In the genomic region with DNA sequence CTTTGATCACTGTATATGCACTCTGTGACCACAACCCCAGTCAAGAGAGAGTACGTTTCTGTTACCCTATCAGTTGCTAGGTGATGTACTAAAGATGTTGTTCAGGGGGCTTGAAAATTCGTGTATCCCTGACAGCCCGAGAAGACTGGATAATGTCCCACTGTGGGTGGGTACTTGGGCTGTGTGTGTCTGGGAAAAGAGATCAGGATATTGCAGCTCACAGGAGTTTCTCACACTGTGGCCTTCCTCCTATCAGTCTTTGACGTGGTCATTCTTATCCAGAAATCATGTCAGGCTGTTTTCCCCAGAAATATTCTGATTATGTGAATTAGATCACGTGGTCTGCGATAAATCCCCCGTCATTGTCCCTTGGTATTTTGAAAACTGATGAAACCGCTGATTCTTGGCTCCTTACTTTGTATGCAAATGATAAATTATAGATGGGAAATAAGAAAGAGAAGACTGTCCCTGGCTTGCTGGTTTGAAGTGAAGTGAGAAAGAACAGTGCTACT, we compare ENCODE assay signal across 25 cellular contexts.
"Had no signal": no experiment of that assay in that cellular context is flagged by ENCODE, and none has a peak within 500 bp of the region (broad histone marks: within the 10 kb centered on the region; RNA-seq: fewer than 3 reads in every experiment).

No MANE protein-coding gene starts in this region.

- DNase-seq: activated CD4-positive, alpha-beta T cell treated with anti-CD3 and anti-CD28 coated beads, Interleukin-2, amount 10 ng/mL, durations not matched to agents 24 days and 14 days; activated CD4-positive, alpha-beta T cell treated with anti-CD3 and anti-CD28 coated beads, Interleukin-2, amount 50 U/mL, for 4 hours; activated CD8-positive, alpha-beta T cell treated with anti-CD3 and anti-CD28 coated beads for 36 hours; activated effector memory CD4-positive, alpha-beta T cell treated with anti-CD3 and anti-CD28 coated beads, Interleukin-2, amount 50 U/mL, for 16 hours; activated naive CD4-positive, alpha-beta T cell treated with Interleukin-2 at 50 U/mL for 16 hours; activated naive CD8-positive, alpha-beta T cell treated with anti-CD3 and anti-CD28 coated beads, Interleukin-2, amount 10 ng/mL, durations not matched to agents 7 days and 5 days; activated T-cell treated with anti-CD3 and anti-CD28 coated beads, Interleukin-2, amount 50 U/mL, for 1 hour; activated T-cell treated with anti-CD3 and anti-CD28 coated beads, Interleukin-2, amount 50 U/mL, for 72 hours; central memory CD4-positive, alpha-beta T cell; MM.1S; MV-4-11; NCI-H1092; NCI-H1436 treated with DMSO at 0.1 percent for 48 hours; NCI-H1694 treated with DMSO at 0.1 percent for 48 hours; NCI-H2029; NCI-H345; NCI-H524 treated with DMSO at 0.1 percent for 48 hours; NK-92 treated with Interleukin-12 subunit alpha and Interleukin-12 subunit beta, amount 100 ng/mL, for 24 hours; PC-3; Peyer's patch; RPMI8226; SIG-M5; T1000 had no signal

- H3K27ac ChIP-seq: KMS-11, Peyer's patch had no signal

- ATAC-seq: activated CD8-positive, alpha-beta T cell treated with anti-CD3 and anti-CD28 coated beads for 36 hours; activated T-cell treated with anti-CD3 and anti-CD28 coated beads, Interleukin-2, amount 50 U/mL, for 72 hours; activated T-helper 17 cell treated with anti-CD3 and anti-CD28 coated beads, Interleukin-2, amount 50 U/mL, for 72 hours; PC-3 had no signal

- H3K36me3 ChIP-seq: Peyer's patch had no signal

- H3K4me3 ChIP-seq: Peyer's patch had no signal

- H3K27me3 ChIP-seq: Peyer's patch had no signal

- H3K9me3 ChIP-seq: Peyer's patch had no signal

- H3K4me1 ChIP-seq: Peyer's patch had no signal
